15 cellular contexts compared by ENCODE assay signal in genomic region chr5:54881286-54882005, GRCh38.
DNase-seq lines count a peak whose midpoint lies in the region; ATAC-seq and TF ChIP-seq lines count a peak whose summit lies in the region.
"Had no signal": no experiment of that assay in that cellular context is flagged by ENCODE, and none has a peak within 500 bp of the region (broad histone marks: within the 10 kb centered on the region; RNA-seq: fewer than 3 reads in every experiment).

No MANE protein-coding gene starts in this region.

- H3K4me3 Mint-ChIP-seq in activated CD4-positive, alpha-beta T cell treated with anti-CD3 and anti-CD28 coated beads, Interleukin-2, amount 10 ng/mL, durations not matched to agents 7 days and 5 days = no peak overlapping the region
- no peak overlapping the region for H3K4me3 Mint-ChIP-seq in effector memory CD8-positive, alpha-beta T cell
- H3K4me3 Mint-ChIP-seq in endothelial cell (ENCODE audit: unreplicated experiment) = no peak overlapping the region
- H3K4me3 Mint-ChIP-seq: CD8-positive, alpha-beta memory T cell; H9 had no signal

- CTCF ChIA-PET in activated CD4-positive, alpha-beta T cell treated with anti-CD3 and anti-CD28 coated beads, Interleukin-2, amount 10 ng/mL, durations not matched to agents 7 days and 5 days (lab: Charles Lee) = interaction anchor here (1.3 to 1.7 kb wide), 2 partner anchors 14 to 15 kb away, joined by 3 to 5 read pairs; no protein-coding TSS in a partner anchor

- WGBS in heart left ventricle, 4 donors = 73 to 91% (median 82%) methylated on average over 5 of the region's 5 CpGs

- H3K27me3 Mint-ChIP-seq in activated CD4-positive, alpha-beta T cell treated with anti-CD3 and anti-CD28 coated beads, Interleukin-2, amount 10 ng/mL, durations not matched to agents 7 days and 5 days = peaks cover 65% of the 10 kb centered on the region
- peaks cover 39 to 69% of the 10 kb centered on the region in 2 donors for H3K27me3 Mint-ChIP-seq in effector memory CD8-positive, alpha-beta T cell
- H3K27me3 Mint-ChIP-seq in endothelial cell (ENCODE audit: unreplicated experiment) = peaks cover 15% of the 10 kb centered on the region

- peak; percentile 90 for ATAC-seq in effector memory CD8-positive, alpha-beta T cell (replicated peaks)
- ATAC-seq in heart left ventricle = no peak
- ATAC-seq in GM19324 (IDR thresholded peaks at IDR 0.05; ENCODE audit: low FRiP score, unreplicated experiment) = no peak

- no peaks in the 10 kb centered on the region for H3K9me3 ChIP-seq in heart left ventricle
- H3K9me3 ChIP-seq: ovary had no signal

- H3K36me3 Mint-ChIP-seq in activated CD4-positive, alpha-beta T cell treated with anti-CD3 and anti-CD28 coated beads, Interleukin-2, amount 10 ng/mL, durations not matched to agents 7 days and 5 days (ENCODE audit: low read depth) = no peaks in the 10 kb centered on the region
- peaks cover 4% of the 10 kb centered on the region for H3K36me3 Mint-ChIP-seq in effector memory CD8-positive, alpha-beta T cell (ENCODE audit: insufficient read depth)
- peaks cover 3% of the 10 kb centered on the region for H3K36me3 Mint-ChIP-seq in endothelial cell (ENCODE audit: low read depth, unreplicated experiment)

- no peak overlapping the region for H3K27ac ChIP-seq in heart left ventricle
- H3K27ac ChIP-seq: ovary had no signal

- H3K27ac Mint-ChIP-seq in activated CD4-positive, alpha-beta T cell treated with anti-CD3 and anti-CD28 coated beads, Interleukin-2, amount 10 ng/mL, durations not matched to agents 7 days and 5 days = no peak overlapping the region
- peak overlapping the region in 1 of 2 donors; percentile 11 for H3K27ac Mint-ChIP-seq in effector memory CD8-positive, alpha-beta T cell
- no peak overlapping the region for H3K27ac Mint-ChIP-seq in endothelial cell (ENCODE audit: unreplicated experiment)
- H3K27ac Mint-ChIP-seq: H9 had no signal

- peaks cover 0 to 12% (median 0%) of the 10 kb centered on the region in 12 donors for H3K4me1 ChIP-seq in heart left ventricle

- no peaks in the 10 kb centered on the region for H3K9me3 Mint-ChIP-seq in activated CD4-positive, alpha-beta T cell treated with anti-CD3 and anti-CD28 coated beads, Interleukin-2, amount 10 ng/mL, durations not matched to agents 7 days and 5 days
- no peaks in the 10 kb centered on the region for H3K9me3 Mint-ChIP-seq in effector memory CD8-positive, alpha-beta T cell
- no peaks in the 10 kb centered on the region for H3K9me3 Mint-ChIP-seq in endothelial cell (ENCODE audit: unreplicated experiment)
- H3K9me3 Mint-ChIP-seq: CD8-positive, alpha-beta memory T cell had no signal

- TF ChIP-seq POLR2A in heart left ventricle (IDR thresholded peaks at IDR 0.05) = no peak

- peak; percentile 25 for DNase-seq in activated CD4-positive, alpha-beta T cell treated with anti-CD3 and anti-CD28 coated beads, Interleukin-2, amount 10 ng/mL, durations not matched to agents 7 days and 5 days
- no peak for DNase-seq in activated CD4-positive, alpha-beta T cell treated with anti-CD3 and anti-CD28 coated beads, Interleukin-2, amount 50 U/mL, for 4 hours
- DNase-seq in RKO (ENCODE audit: low spot score) (peak; percentile 42), endothelial cell (ENCODE audit: low spot score) (no peak), heart left ventricle (no peak)
- peak in 2 of 3 experiments; percentile 7 to 25 for DNase-seq in effector memory CD8-positive, alpha-beta T cell
- DNase-seq in stimulated activated CD8-positive, alpha-beta memory T cell treated with anti-CD3 and anti-CD28 coated beads, Interleukin-15, amount 100 ng/mL, for 48 hours (ENCODE audit: low read depth in 2 of 2) = peak; percentile 25 to 43
- DNase-seq: ACHN, H9, ovary, small intestine, substantia nigra, T-helper 9 cell had no signal

- POLR2A ChIA-PET in activated CD4-positive, alpha-beta T cell treated with anti-CD3 and anti-CD28 coated beads, Interleukin-2, amount 10 ng/mL, durations not matched to agents 7 days and 5 days (lab: Charles Lee) = no interaction called here

- H3K4me1 Mint-ChIP-seq in activated CD4-positive, alpha-beta T cell treated with anti-CD3 and anti-CD28 coated beads, Interleukin-2, amount 10 ng/mL, durations not matched to agents 7 days and 5 days = peaks cover 16% of the 10 kb centered on the region
- peaks cover 11 to 14% of the 10 kb centered on the region in 2 donors for H3K4me1 Mint-ChIP-seq in effector memory CD8-positive, alpha-beta T cell (ENCODE audit: low read depth in 2 of 2)
- H3K4me1 Mint-ChIP-seq in endothelial cell (ENCODE audit: unreplicated experiment) = peaks cover 10% of the 10 kb centered on the region

- H3K27me3 ChIP-seq in heart left ventricle = peaks cover 0 to 41% (median 5%) of the 10 kb centered on the region in 9 donors
- H3K27me3 ChIP-seq: ovary had no signal

- TF ChIP-seq CTCF in endothelial cell (IDR thresholded peaks at IDR 0.05; ENCODE audit: unreplicated experiment) (no peak), heart left ventricle (IDR thresholded peaks at IDR 0.05) (no peak)

- H3K36me3 ChIP-seq in heart left ventricle = no peaks in the 10 kb centered on the region
- H3K36me3 ChIP-seq: ovary had no signal

- intact Hi-C loops in heart left ventricle (cut with DNase I) = no loop called here

- no peak overlapping the region for H3K4me3 ChIP-seq in heart left ventricle
- H3K4me3 ChIP-seq: ovary had no signal

Comparison
In these comparisons a context has a peak if more than half of its experiments do, and no peak if none do; other contexts are left out.
1. DNase-seq: peak in activated CD4-positive, alpha-beta T cell treated with anti-CD3 and anti-CD28 coated beads, Interleukin-2, amount 10 ng/mL, durations not matched to agents 7 days and 5 days (single experiment), RKO (single experiment), effector memory CD8-positive, alpha-beta T cell (2 of 3) and stimulated activated CD8-positive, alpha-beta memory T cell treated with anti-CD3 and anti-CD28 coated beads, Interleukin-15, amount 100 ng/mL, for 48 hours (2 of 2); none in activated CD4-positive, alpha-beta T cell treated with anti-CD3 and anti-CD28 coated beads, Interleukin-2, amount 50 U/mL, for 4 hours (0 of 2), endothelial cell (single experiment) and heart left ventricle (0 of 5).